Comparison of ENCODE assay signal across 25 cellular contexts in genomic region chr7:144524271-144524670, GRCh38.
A peak's percentile ranks its signal among the peaks of the same experiment; 100 is the strongest.
DNase-seq lines count a peak whose midpoint lies in the region; ATAC-seq, FAIRE-seq and TF ChIP-seq lines count a peak whose summit lies in the region.
"Had no signal": no experiment of that assay in that cellular context is flagged by ENCODE, and none has a peak within 500 bp of the region (broad histone marks: within the 10 kb centered on the region; RNA-seq: fewer than 3 reads in every experiment).

No MANE protein-coding gene starts in this region.

- intact Hi-C loops in lower leg skin (cut with DNase I; ENCODE audit: low total_unique reads) = no loop called here

- no peak for TF ChIP-seq RAD21 in A549 (conservative IDR thresholded peaks at IDR 0.05 in 1 of 2, IDR thresholded peaks at IDR 0.05 in 1 of 2)
- TF ChIP-seq RAD21 in H1 (IDR thresholded peaks at IDR 0.05 in 1 of 2, conservative IDR thresholded peaks at IDR 0.05 in 1 of 2; ENCODE audit: low read depth in 2 of 2, low read length in 2 of 2) = no peak

- H3K79me2 ChIP-seq in H1 (ENCODE audit: control insufficient read depth in 1 of 2, insufficient read depth in 2 of 2, low read length in 2 of 2) = no peaks in the 10 kb centered on the region

- no peaks in the 10 kb centered on the region for H3K23me2 ChIP-seq in H1 (ENCODE audit: low read depth, low read length)

- H3K36me3 Mint-ChIP-seq in WTC11 = no peaks in the 10 kb centered on the region
- H3K36me3 Mint-ChIP-seq: CD14-positive monocyte had no signal

- no peak overlapping the region for H2AK5ac ChIP-seq in H1 (ENCODE audit: low read depth, low read length)

- peaks cover 14% of the 10 kb centered on the region for H3K4me1 Mint-ChIP-seq in WTC11
- H3K4me1 Mint-ChIP-seq: CD14-positive monocyte had no signal

- no peak overlapping the region for H3K9ac ChIP-seq in H1 (replicated peaks in 1 of 4; ENCODE audit: extremely low read depth in 1 of 4, low read depth in 3 of 4, low read length in 3 of 4)
- H3K9ac ChIP-seq: BLaER1 had no signal

- no peak overlapping the region for H3K23ac ChIP-seq in H1 (ENCODE audit: insufficient read length)

- H3K27ac Mint-ChIP-seq in WTC11 = no peak overlapping the region
- H3K27ac Mint-ChIP-seq: CD14-positive monocyte; CD4-positive, alpha-beta memory T cell; CD4-positive, CD25-positive, alpha-beta regulatory T cell; CD8-positive, alpha-beta memory T cell had no signal

- H4K5ac ChIP-seq in H1 (ENCODE audit: insufficient read length, low read depth, low read length) = no peak overlapping the region

- TF ChIP-seq POLR2A in A549 (IDR thresholded peaks at IDR 0.05; ENCODE audit: low read length) (no peak), H1 (IDR thresholded peaks at IDR 0.05; ENCODE audit: control extremely low read depth in 1 of 2, low read depth in 2 of 2, low read length in 2 of 2) (no peak), lower leg skin (IDR thresholded peaks at IDR 0.05) (no peak)

- CTCF ChIA-PET in A549 (lab: Yijun Ruan, JAX) = no interaction called here
- CTCF ChIA-PET in WTC11 (lab: Charles Lee) = no interaction called here
- CTCF ChIA-PET in H1 (lab: Charles Lee; ENCODE audit: partially characterized antibody) = interaction anchor here (1.5 kb wide), 1 partner anchor 11 kb away, joined by 4 read pairs; no protein-coding TSS in a partner anchor

- H3K4ac ChIP-seq in H1 (replicated peaks; ENCODE audit: insufficient read length, low read depth, low read length) = no peak overlapping the region

- TF ChIP-seq CTCF in A549 (IDR thresholded peaks at IDR 0.05) = no peak
- no peak for TF ChIP-seq CTCF in WTC11 (IDR thresholded peaks at IDR 0.05)
- no peak for TF ChIP-seq CTCF in H1 (IDR thresholded peaks at IDR 0.05; ENCODE audit: control extremely low read depth in 1 of 3, insufficient read depth in 1 of 3, low read depth in 1 of 3, low read length in 3 of 3)
- no peak for TF ChIP-seq CTCF in lower leg skin (IDR thresholded peaks at IDR 0.05)

- POLR2A ChIA-PET in A549 (lab: Yijun Ruan, JAX) = no interaction called here
- POLR2A ChIA-PET in WTC11 (lab: Charles Lee) = no interaction called here
- POLR2A ChIA-PET in H1 (lab: Charles Lee; ENCODE audit: partially characterized antibody) = no interaction called here

- FAIRE-seq in A549 (lab: Jason Lieb, UNC) (peak; percentile 46), H1 (lab: Jason Lieb, UNC) (no peak)
- FAIRE-seq: GM12891, GM19239 had no signal

- H3K79me1 ChIP-seq in H1 (ENCODE audit: low read depth, low read length) = no peaks in the 10 kb centered on the region

- H3K18ac ChIP-seq in H1 (ENCODE audit: extremely low read depth, low read length) = no peak overlapping the region

- no peaks in the 10 kb centered on the region for H3K27me3 ChIP-seq in H1 (replicated peaks in 1 of 4; ENCODE audit: control insufficient read depth in 3 of 4, extremely low read depth in 1 of 4, insufficient read depth in 3 of 4, low read length in 3 of 4)
- H3K27me3 ChIP-seq: BE2C, BLaER1 had no signal

- no peak overlapping the region for H2BK12ac ChIP-seq in H1 (ENCODE audit: low read depth, low read length)

- H3K4me3 Mint-ChIP-seq in WTC11 = no peak overlapping the region
- H3K4me3 Mint-ChIP-seq: CD14-positive monocyte; CD4-positive, alpha-beta memory T cell; CD4-positive, CD25-positive, alpha-beta regulatory T cell; CD8-positive, alpha-beta memory T cell had no signal

- H2BK120ac ChIP-seq in H1 (replicated peaks; ENCODE audit: low read depth, low read length) = no peak overlapping the region

- no peak overlapping the region for H3K14ac ChIP-seq in H1 (ENCODE audit: insufficient read length)

- H3K9me3 ChIP-seq in A549 = no peaks in the 10 kb centered on the region
- H3K9me3 ChIP-seq in H1 (ENCODE audit: insufficient read depth in 2 of 2, low read depth in 1 of 2, low read length in 1 of 2) = no peaks in the 10 kb centered on the region
- H3K9me3 ChIP-seq: BE2C, BLaER1 had no signal

- H4K20me1 ChIP-seq in H1 (replicated peaks in 1 of 2; ENCODE audit: control insufficient read depth in 1 of 2, insufficient read depth in 2 of 2, low read length in 2 of 2) = no peaks in the 10 kb centered on the region
- H4K20me1 ChIP-seq: BLaER1 had no signal

- H2BK20ac ChIP-seq in H1 (ENCODE audit: low read length) = no peak overlapping the region

- H3K4me2 ChIP-seq in A549 = no peak overlapping the region
- no peak overlapping the region for H3K4me2 ChIP-seq in H1 (ENCODE audit: insufficient read depth in 1 of 2, low read depth in 2 of 2, low read length in 2 of 2)
- H3K4me2 ChIP-seq: BLaER1 had no signal

- H4K91ac ChIP-seq in H1 (replicated peaks; ENCODE audit: insufficient read length, low read length) = no peak overlapping the region

- DNase-seq in A549 (ENCODE audit: low read depth in 1 of 2, low spot score in 1 of 2) (no peak), WTC11 (ENCODE audit: low spot score) (no peak), H1 (ENCODE audit: low read depth in 1 of 2, low spot score in 2 of 2) (no peak), lower leg skin (ENCODE audit: low spot score in 2 of 2) (no peak)
- no peak for DNase-seq in activated CD4-positive, alpha-beta T cell treated with anti-CD3 and anti-CD28 coated beads, Interleukin-2, amount 50 U/mL, for 1 hour
- DNase-seq: ACHN; BE2C; C1 segment of cervical spinal cord; CD4-positive, alpha-beta memory T cell; CD4-positive, CD25-positive, alpha-beta regulatory T cell; CD8-positive, alpha-beta memory T cell; COR-L47; DMS 273 treated with DMSO at 0.1 percent for 48 hours; DMS153; DMS53; DMS79; DND-41; EL; GDM1 had no signal

- H2AFZ ChIP-seq in H1 (ENCODE audit: low read length) = no peak overlapping the region

- H3K4me1 ChIP-seq in A549 (no peaks in the 10 kb centered on the region), H1 (replicated peaks in 1 of 4; ENCODE audit: control insufficient read depth in 3 of 4, insufficient read depth in 4 of 4, low read length in 3 of 4) (peaks cover 0 to 2% (median 0%) of the 10 kb centered on the region in 4 experiments; a peak in 1 of 7 replicates)
- H3K4me1 ChIP-seq: BE2C, BLaER1 had no signal

- H2BK15ac ChIP-seq in H1 (ENCODE audit: low read length) = no peak overlapping the region

- H4K8ac ChIP-seq in H1 (ENCODE audit: extremely low read depth, insufficient read depth, low read length) = no peak overlapping the region

- H3K9me3 Mint-ChIP-seq in WTC11 = no peaks in the 10 kb centered on the region
- H3K9me3 Mint-ChIP-seq: CD4-positive, CD25-positive, alpha-beta regulatory T cell; CD8-positive, alpha-beta memory T cell had no signal

- TF ChIP-seq EP300 in A549 (IDR thresholded peaks at IDR 0.05) = no peak
- no peak for TF ChIP-seq EP300 in H1 (IDR thresholded peaks at IDR 0.05; ENCODE audit: borderline replicate concordance in 1 of 2, low read depth in 2 of 2, low read length in 2 of 2)

- H3K4me3 ChIP-seq in A549 (no peak overlapping the region), H1 (ENCODE audit: extremely low read depth in 1 of 4, insufficient read depth in 2 of 4, low read depth in 3 of 4, low read length in 4 of 4) (no peak overlapping the region), lower leg skin (ENCODE audit: low read depth, poor library complexity, severe bottlenecking) (no peak overlapping the region)
- H3K4me3 ChIP-seq: BLaER1 had no signal

- ATAC-seq in A549 = no peak
- no peak for ATAC-seq in WTC11
- no peak for ATAC-seq in GM21576 (IDR thresholded peaks at IDR 0.05; ENCODE audit: unreplicated experiment)

- H3K56ac ChIP-seq in H1 (replicated peaks; ENCODE audit: insufficient read length, low read depth, low read length) = no peak overlapping the region

- no peak overlapping the region for H2BK5ac ChIP-seq in H1 (ENCODE audit: low read depth, low read length)

- WGBS in A549 (ENCODE audit: missing lambda C conversion rate) = 4% methylated on average over 3 of the region's 3 CpGs
- 86% methylated on average over 3 of the region's 3 CpGs; no CpG with 5 or more reads in 1 of the 2 experiments for WGBS in H1 (ENCODE audit: extremely low coverage in 1 of 2, insufficient coverage in 1 of 2, insufficient read length in 1 of 2, insufficient replicate concordance in 2 of 2, low coverage in 1 of 2, low lambda C conversion rate in 2 of 2, missing lambda C conversion rate in 1 of 2), 2 experiments
- 84 to 90% methylated on average over 3 of the region's 3 CpGs for WGBS in lower leg skin, 2 donors

- H3K27ac ChIP-seq in A549 (no peak overlapping the region), H1 (ENCODE audit: low read depth, low read length) (no peak overlapping the region)
- H3K27ac ChIP-seq: 22Rv1, BLaER1 had no signal

- no peaks in the 10 kb centered on the region for H3K27me3 Mint-ChIP-seq in WTC11 (ENCODE audit: low read depth)
- H3K27me3 Mint-ChIP-seq: CD4-positive, alpha-beta memory T cell; CD4-positive, CD25-positive, alpha-beta regulatory T cell; CD8-positive, alpha-beta memory T cell had no signal

- H3K36me3 ChIP-seq in H1 (ENCODE audit: control insufficient read depth in 2 of 4, insufficient read depth in 4 of 4, low read length in 3 of 4) = no peaks in the 10 kb centered on the region
- H3K36me3 ChIP-seq: BE2C, BLaER1 had no signal

TF ChIP-seq in A549, 52 proteins besides CTCF, POLR2A, EP300 and RAD21 (continues in another document):
- TF ChIP-seq FOSB (CRISPR knock-in tag; IDR thresholded peaks at IDR 0.05) = no peak
- no peak for TF ChIP-seq FOSL2 (IDR thresholded peaks at IDR 0.05)
- TF ChIP-seq FOSL2 (CRISPR knock-in tag; IDR thresholded peaks at IDR 0.05) = no peak
- TF ChIP-seq CEBPB (IDR thresholded peaks at IDR 0.05) = no peak
- TF ChIP-seq ZFP36 (IDR thresholded peaks at IDR 0.05; ENCODE audit: borderline replicate concordance, partially characterized antibody) = no peak
- TF ChIP-seq SMC3 (IDR thresholded peaks at IDR 0.05) = no peak
- TF ChIP-seq HOXA7 (CRISPR knock-in tag; IDR thresholded peaks at IDR 0.05) = no peak
- TF ChIP-seq GATA3 (IDR thresholded peaks at IDR 0.05; ENCODE audit: borderline replicate concordance) = no peak

TF ChIP-seq in WTC11, 78 proteins besides CTCF, POLR2A, EP300 and RAD21 (continues in another document):
- TF ChIP-seq NR1H2 (CRISPR knock-in tag; IDR thresholded peaks at IDR 0.05) = no peak

TF ChIP-seq in H1, 55 proteins besides CTCF, POLR2A, EP300 and RAD21 (continues in another document):
- TF ChIP-seq RNF2 (IDR thresholded peaks at IDR 0.05; ENCODE audit: borderline replicate concordance, low read depth, low read length, missing control alignments, poor library complexity, severe bottlenecking) (no peak), SIRT6 (IDR thresholded peaks at IDR 0.05; ENCODE audit: low read length) (no peak), SP1 (IDR thresholded peaks at IDR 0.05; ENCODE audit: low read depth, low read length) (peak; percentile 57; the same call in 1 of the 2 replicates), SAP30 (IDR thresholded peaks at IDR 0.05; ENCODE audit: insufficient read depth, insufficient replicate concordance, low read length) (no peak)
